ENCODE assay signal across 8 cellular contexts in the genomic region with DNA sequence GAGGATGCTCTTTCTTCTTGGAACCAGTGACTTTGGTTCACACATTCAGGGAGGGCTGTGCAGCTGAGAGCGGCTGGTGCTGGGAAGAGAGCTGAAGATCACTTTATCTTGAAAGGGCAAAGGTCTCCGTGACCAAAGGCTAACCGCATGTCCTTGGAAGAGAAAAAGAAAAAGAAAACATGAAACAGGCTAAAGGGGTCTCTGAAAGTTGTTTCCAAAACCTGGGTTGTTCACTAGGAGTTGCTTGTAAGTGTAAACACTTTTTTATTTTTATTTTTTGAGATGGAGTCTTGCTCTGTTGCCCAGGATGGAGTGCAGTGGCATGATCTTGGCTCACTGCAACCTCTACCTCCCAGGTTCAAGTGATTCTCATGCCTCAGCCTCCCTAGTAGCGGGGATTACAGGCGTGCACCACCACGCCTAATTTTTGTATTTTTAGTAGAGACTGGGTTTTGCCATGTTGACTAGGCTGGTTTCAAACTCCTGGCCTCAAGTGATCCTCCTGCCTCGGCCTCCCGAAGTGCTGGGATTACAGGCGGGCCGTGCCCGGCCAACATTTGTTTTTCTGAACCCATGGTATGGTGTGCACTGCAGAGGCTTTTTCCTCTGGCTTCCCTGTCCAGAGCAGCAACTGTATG.
A peak's percentile ranks its signal among the peaks of the same experiment; 100 is the strongest.
DNase-seq lines count a peak whose midpoint lies in the region; ATAC-seq and TF ChIP-seq lines count a peak whose summit lies in the region.
"Not testable (repeated sequence)": the region's sequence is repeated elsewhere in the genome, so short reads cannot be mapped to it uniquely, and the experiment has no call there.

No MANE protein-coding gene starts in this region.

- TF ChIP-seq EP300 in sigmoid colon (IDR thresholded peaks at IDR 0.05): not testable (repeated sequence)

- DNase-seq in GM23248; RWPE1 (ENCODE audit: low spot score); activated T-cell treated with anti-CD3 and anti-CD28 coated beads, Interleukin-2, amount 50 U/mL, for 72 hours; central memory CD8-positive, alpha-beta T cell (ENCODE audit: low spot score in 2 of 2); sigmoid colon; type B pancreatic cell (ENCODE audit: extremely low spot score, unreplicated experiment): not testable (repeated sequence)
- peak; percentile 46 for DNase-seq in Right ventricle myocardium superior

- not testable (repeated sequence) for ATAC-seq in activated T-cell treated with anti-CD3 and anti-CD28 coated beads, Interleukin-2, amount 50 U/mL, for 72 hours (replicated peaks in 1 of 2); central memory CD8-positive, alpha-beta T cell (replicated peaks; ENCODE audit: extremely low read depth, poor library complexity, severe bottlenecking); Right ventricle myocardium superior (ENCODE audit: poor library complexity)

- H3K4me3 Mint-ChIP-seq in activated T-cell treated with anti-CD3 and anti-CD28 coated beads, Interleukin-2, amount 50 U/mL, for 72 hours: peak overlapping the region; percentile 77 to 78
- H3K4me3 Mint-ChIP-seq in central memory CD8-positive, alpha-beta T cell: peak overlapping the region; percentile 74
- peak overlapping the region; percentile 86 for H3K4me3 Mint-ChIP-seq in type B pancreatic cell

- not testable (repeated sequence) for H3K27me3 Mint-ChIP-seq in activated T-cell treated with anti-CD3 and anti-CD28 coated beads, Interleukin-2, amount 50 U/mL, for 72 hours (ENCODE audit: low read depth); central memory CD8-positive, alpha-beta T cell; type B pancreatic cell

- not testable (repeated sequence) for H3F3A ChIP-seq in GM23248 (ENCODE audit: insufficient read depth)

- H3K36me3 ChIP-seq in GM23248 (ENCODE audit: low read depth); mucosa of stomach (ENCODE audit: control insufficient read depth, insufficient read depth, low read length); sigmoid colon: not testable (repeated sequence)

- H3K27ac Mint-ChIP-seq in activated T-cell treated with anti-CD3 and anti-CD28 coated beads, Interleukin-2, amount 50 U/mL, for 72 hours: peak overlapping the region; percentile 91
- H3K27ac Mint-ChIP-seq in central memory CD8-positive, alpha-beta T cell (ENCODE audit: low read depth): peak overlapping the region; percentile 89
- peak overlapping the region; percentile 94 for H3K27ac Mint-ChIP-seq in type B pancreatic cell

- H3K4me2 ChIP-seq in GM23248 (ENCODE audit: unreplicated experiment): peak overlapping the region; percentile 91

- H3K27me3 ChIP-seq in GM23248 (replicated peaks; ENCODE audit: insufficient read depth); mucosa of stomach (ENCODE audit: control insufficient read depth, insufficient read depth, low read length); sigmoid colon: not testable (repeated sequence)

- not testable (repeated sequence) for H4K20me1 ChIP-seq in GM23248 (ENCODE audit: insufficient read depth)

- not testable (repeated sequence) for H3K9me3 Mint-ChIP-seq in activated T-cell treated with anti-CD3 and anti-CD28 coated beads, Interleukin-2, amount 50 U/mL, for 72 hours; central memory CD8-positive, alpha-beta T cell; type B pancreatic cell

- 71 to 77% methylated on average over 11 of the region's 11 CpGs for WGBS in GM23248 (ENCODE audit: low coverage in 1 of 2, low lambda C conversion rate in 2 of 2, missing lambda C conversion rate in 2 of 2), 2 experiments
- WGBS in sigmoid colon, 2 donors: 83 to 87% methylated on average over 11 of the region's 11 CpGs

- peaks cover 17% of the 10 kb centered on the region for H3K4me1 ChIP-seq in GM23248 (ENCODE audit: insufficient read depth)
- peaks cover 50% of the 10 kb centered on the region for H3K4me1 ChIP-seq in mucosa of stomach (ENCODE audit: control insufficient read depth, insufficient read depth, low read length)
- H3K4me1 ChIP-seq in sigmoid colon: peaks cover 0 to 43% (median 40%) of the 10 kb centered on the region in 4 donors

- CTCF ChIA-PET in RWPE1 (lab: Yijun Ruan, JAX): not testable (repeated sequence)

- H3K4me3 ChIP-seq in GM23248 (peak overlapping the region; percentile 76), mucosa of stomach (ENCODE audit: low read length) (peak overlapping the region; percentile 31)
- H3K4me3 ChIP-seq in sigmoid colon: not testable (repeated sequence)

- H2AFZ ChIP-seq in GM23248: peak overlapping the region; percentile 74

- TF ChIP-seq POLR2A in sigmoid colon (IDR thresholded peaks at IDR 0.05): not testable (repeated sequence)

- H3K9ac ChIP-seq in GM23248: peak overlapping the region; percentile 98
- peak overlapping the region; percentile 83 for H3K9ac ChIP-seq in mucosa of stomach (ENCODE audit: low read length)

- H3K9me2 ChIP-seq in GM23248 (ENCODE audit: insufficient read depth): not testable (repeated sequence)

- peaks cover 20% of the 10 kb centered on the region for H3K4me1 Mint-ChIP-seq in activated T-cell treated with anti-CD3 and anti-CD28 coated beads, Interleukin-2, amount 50 U/mL, for 72 hours (ENCODE audit: low read depth)
- peaks cover 21% of the 10 kb centered on the region for H3K4me1 Mint-ChIP-seq in central memory CD8-positive, alpha-beta T cell
- peaks cover 37% of the 10 kb centered on the region for H3K4me1 Mint-ChIP-seq in type B pancreatic cell (ENCODE audit: unreplicated experiment)

- H3K27ac ChIP-seq in GM23248: peak overlapping the region; percentile 100
- H3K27ac ChIP-seq in RWPE1: peak overlapping the region; percentile 99
- peak overlapping the region; percentile 94 to 100 (median 98) for H3K27ac ChIP-seq in sigmoid colon

- TF ChIP-seq CTCF in RWPE1 (conservative IDR thresholded peaks at IDR 0.05; ENCODE audit: low read depth); sigmoid colon (IDR thresholded peaks at IDR 0.05); type B pancreatic cell (conservative IDR thresholded peaks at IDR 0.05): not testable (repeated sequence)

- not testable (repeated sequence) for H3K79me2 ChIP-seq in GM23248 (ENCODE audit: insufficient read depth)

- in situ Hi-C loops in GM23248 (cut with MboI): not testable (repeated sequence)

- not testable (repeated sequence) for H3K9me3 ChIP-seq in GM23248 (ENCODE audit: low read depth); mucosa of stomach (ENCODE audit: control insufficient read depth, low read length); sigmoid colon

- peaks cover 12% of the 10 kb centered on the region in 2 donors for H3K36me3 Mint-ChIP-seq in activated T-cell treated with anti-CD3 and anti-CD28 coated beads, Interleukin-2, amount 50 U/mL, for 72 hours (ENCODE audit: insufficient read depth in 2 of 2)
- H3K36me3 Mint-ChIP-seq in central memory CD8-positive, alpha-beta T cell (ENCODE audit: insufficient read depth): peaks cover 48% of the 10 kb centered on the region
- H3K36me3 Mint-ChIP-seq in type B pancreatic cell: not testable (repeated sequence)

- POLR2A ChIA-PET in RWPE1 (lab: Yijun Ruan, JAX; ENCODE audit: low non-redundant PET): not testable (repeated sequence)

- intact Hi-C loops in Right ventricle myocardium superior (cut with DNase I): loop anchor here (2.0 to 5.0 kb wide), 2 partner anchors 77 to 85 kb away; no protein-coding TSS in a partner anchor
- intact Hi-C loops in sigmoid colon (cut with DNase I): loop anchor here (2.0 to 5.0 kb wide), 8 partner anchors 49 to 271 kb away; no protein-coding TSS in a partner anchor
